ENCODE assay signal across 8 cellular contexts in genomic region chr17:65660078-65660477, GRCh38.
"Had no signal": no experiment of that assay in that cellular context is flagged by ENCODE, and none has a peak within 500 bp of the region (broad histone marks: within the 10 kb centered on the region; RNA-seq: fewer than 3 reads in every experiment).

No MANE protein-coding gene starts in this region.

- H3K9me3 ChIP-seq: HAP-1 had no signal

- H3K27ac ChIP-seq: HL-60, KMS-11 had no signal

- H3K4me2 ChIP-seq: GM23338, KMS-11 had no signal

- H3K36me3 ChIP-seq: HAP-1 had no signal

- DNase-seq: H7, IMR-90, KBM-7 had no signal

- ATAC-seq: GM23338, HCT116 had no signal

- H3K4me3 ChIP-seq: GM23338, HAP-1 had no signal

- H3K9ac ChIP-seq: KMS-11 had no signal

- H3K27ac Mint-ChIP-seq: GM23338 had no signal

- H3K4me3 Mint-ChIP-seq: GM23338 had no signal

- H3K9me3 Mint-ChIP-seq: GM23338 had no signal
